18 cellular contexts compared by ENCODE assay signal in the genomic region with DNA sequence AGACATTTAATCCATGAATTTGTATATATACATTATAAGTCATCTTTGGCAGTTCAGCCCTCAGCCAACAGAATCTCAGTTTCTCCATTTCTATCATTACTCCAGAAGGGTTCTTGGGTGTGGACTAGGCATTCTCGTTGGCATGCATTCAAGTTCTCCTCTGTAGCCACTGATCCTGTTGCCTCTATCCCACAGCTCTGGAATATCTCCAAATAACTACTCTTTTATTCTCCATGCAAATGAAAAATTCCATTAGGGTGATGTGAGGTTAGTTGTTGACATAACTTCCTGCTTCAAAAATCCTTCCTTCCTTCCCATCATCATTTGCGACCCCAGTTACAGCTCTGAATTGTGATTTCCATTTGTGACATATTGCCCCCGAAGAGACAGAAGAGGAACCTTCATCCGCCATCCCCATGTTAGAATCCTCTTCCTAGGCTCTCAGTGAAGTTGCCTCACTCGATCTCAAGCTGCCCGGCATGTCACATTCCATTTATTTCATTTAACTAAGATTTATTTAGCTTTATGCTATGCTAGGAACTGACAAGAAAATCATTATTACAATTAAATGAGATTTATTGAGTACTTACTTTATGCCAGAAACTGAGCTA.
A peak's percentile ranks its signal among the peaks of the same experiment; 100 is the strongest.
DNase-seq lines count a peak whose midpoint lies in the region; ATAC-seq and TF ChIP-seq lines count a peak whose summit lies in the region.
"Had no signal": no experiment of that assay in that cellular context is flagged by ENCODE, and none has a peak within 500 bp of the region (broad histone marks: within the 10 kb centered on the region; RNA-seq: fewer than 3 reads in every experiment).

No MANE protein-coding gene starts in this region.

- H3K4me2 ChIP-seq in OCI-LY7 (ENCODE audit: low read length) = no peak overlapping the region

- H3K4me3 Mint-ChIP-seq in HFFc6 (no peak overlapping the region), endothelial cell (ENCODE audit: unreplicated experiment) (no peak overlapping the region)

- ATAC-seq in SK-N-SH treated with all-trans-retinoic acid at 6 μM for 48 hours = peak; percentile 61; the same call in 2 of the 3 replicates

- no peaks in the 10 kb centered on the region for H3K36me3 ChIP-seq in OCI-LY7 (ENCODE audit: insufficient read depth, low read length)
- H3K36me3 ChIP-seq: thoracic aorta had no signal

- peak; percentile 83 for DNase-seq in A172 (ENCODE audit: low spot score)
- DNase-seq in HFFc6 = peak; percentile 33
- DNase-seq in foreskin fibroblast = peak; percentile 28 to 47
- no peak for DNase-seq in NCI-H146 (lab: John Stamatoyannopoulos, UW)
- no peak for DNase-seq in endothelial cell (ENCODE audit: low spot score)
- no peak for DNase-seq in OCI-LY7 (ENCODE audit: low spot score)
- DNase-seq in amygdala (lab: John Stamatoyannopoulos, UW) = no peak
- DNase-seq: 8988T, activated gamma-delta T cell, caudate nucleus, KBM-7, midbrain, NCI-H187, NCI-H774, Right ventricle myocardium superior had no signal

- no TSS peak for BruUV-seq in OCI-LY7 (replicated peaks; lab: Mats Ljungman, UMichigan)

- H3K27ac Mint-ChIP-seq in HFFc6 (no peak overlapping the region), endothelial cell (ENCODE audit: unreplicated experiment) (no peak overlapping the region)

- TF ChIP-seq CTCF in HFFc6 (IDR thresholded peaks at IDR 0.05) = no peak
- no peak for TF ChIP-seq CTCF in foreskin fibroblast (IDR thresholded peaks at IDR 0.05; ENCODE audit: low read depth, low read length)
- TF ChIP-seq CTCF in endothelial cell (IDR thresholded peaks at IDR 0.05; ENCODE audit: unreplicated experiment) = no peak
- TF ChIP-seq CTCF in OCI-LY7 (conservative IDR thresholded peaks at IDR 0.05; ENCODE audit: low read length) = no peak

- no peaks in the 10 kb centered on the region for H3K9me2 ChIP-seq in OCI-LY7 (ENCODE audit: insufficient read depth, low read length)

- no peak overlapping the region for H2AFZ ChIP-seq in OCI-LY7 (ENCODE audit: low read length)
- H2AFZ ChIP-seq: parathyroid adenoma had no signal

- H3K9me3 Mint-ChIP-seq in HFFc6 (no peaks in the 10 kb centered on the region), endothelial cell (ENCODE audit: unreplicated experiment) (no peaks in the 10 kb centered on the region)

- H3K4me1 Mint-ChIP-seq in HFFc6 (ENCODE audit: low read depth) = no peaks in the 10 kb centered on the region
- no peaks in the 10 kb centered on the region for H3K4me1 Mint-ChIP-seq in endothelial cell (ENCODE audit: unreplicated experiment)

- no peaks in the 10 kb centered on the region for H3K79me2 ChIP-seq in OCI-LY7 (ENCODE audit: insufficient read depth, low read depth, low read length)
- H3K79me2 ChIP-seq: parathyroid adenoma had no signal

- no peaks in the 10 kb centered on the region for H3K36me3 Mint-ChIP-seq in HFFc6 (ENCODE audit: low read depth)
- no peaks in the 10 kb centered on the region for H3K36me3 Mint-ChIP-seq in endothelial cell (ENCODE audit: low read depth, unreplicated experiment)

- H3K27ac ChIP-seq in OCI-LY7 (ENCODE audit: low read depth, low read length, poor library complexity, severe bottlenecking) = no peak overlapping the region
- H3K27ac ChIP-seq: parathyroid adenoma, thoracic aorta had no signal

- no peaks in the 10 kb centered on the region for H3K4me1 ChIP-seq in OCI-LY7 (ENCODE audit: insufficient read depth, low read length, poor library complexity, severe bottlenecking)
- H3K4me1 ChIP-seq: parathyroid adenoma had no signal

- CTCF ChIA-PET in OCI-LY7 (lab: Charles Lee; ENCODE audit: unreplicated experiment) = no interaction called here

- H3K27me3 Mint-ChIP-seq in HFFc6 (ENCODE audit: insufficient read depth) (no peaks in the 10 kb centered on the region), endothelial cell (ENCODE audit: unreplicated experiment) (no peaks in the 10 kb centered on the region)

- no peaks in the 10 kb centered on the region for H3K9me3 ChIP-seq in OCI-LY7 (ENCODE audit: low read length)
- H3K9me3 ChIP-seq: thoracic aorta had no signal

- POLR2A ChIA-PET in OCI-LY7 (lab: Charles Lee) = interaction anchor here (0.6 kb wide), 1 partner anchor 875 kb away, joined by 3 read pairs; no protein-coding TSS in a partner anchor

- intact Hi-C loops in OCI-LY7 (cut with micrococcal nuclease; ENCODE audit: unreplicated experiment) = no loop called here

- no peak overlapping the region for H3K4me3 ChIP-seq in foreskin fibroblast (ENCODE audit: low read depth in 1 of 2, low read length in 2 of 2)
- H3K4me3 ChIP-seq in OCI-LY7 (ENCODE audit: low read depth, low read length, poor library complexity, severe bottlenecking) = no peak overlapping the region
- H3K4me3 ChIP-seq: thoracic aorta had no signal

- H4K20me1 ChIP-seq in OCI-LY7 (ENCODE audit: insufficient read depth, low read length) = no peaks in the 10 kb centered on the region

TF ChIP-seq in SK-N-SH treated with all-trans-retinoic acid at 6 μM for 48 hours, 23 proteins besides CTCF, POLR2A, EP300 and RAD21:
- no peak for TF ChIP-seq TOX (CRISPR knock-in tag; IDR thresholded peaks at IDR 0.05; ENCODE audit: borderline replicate concordance)
- TF ChIP-seq ISL1 (CRISPR knock-in tag; IDR thresholded peaks at IDR 0.05) = peak; percentile 14; the same call in 1 of the 2 replicates
- TF ChIP-seq ZNF565 (CRISPR knock-in tag; conservative IDR thresholded peaks at IDR 0.05; ENCODE audit: low read depth) = no peak
- TF ChIP-seq ZC3H10 (CRISPR knock-in tag; IDR thresholded peaks at IDR 0.05) = no peak
- TF ChIP-seq, protein P1, sequence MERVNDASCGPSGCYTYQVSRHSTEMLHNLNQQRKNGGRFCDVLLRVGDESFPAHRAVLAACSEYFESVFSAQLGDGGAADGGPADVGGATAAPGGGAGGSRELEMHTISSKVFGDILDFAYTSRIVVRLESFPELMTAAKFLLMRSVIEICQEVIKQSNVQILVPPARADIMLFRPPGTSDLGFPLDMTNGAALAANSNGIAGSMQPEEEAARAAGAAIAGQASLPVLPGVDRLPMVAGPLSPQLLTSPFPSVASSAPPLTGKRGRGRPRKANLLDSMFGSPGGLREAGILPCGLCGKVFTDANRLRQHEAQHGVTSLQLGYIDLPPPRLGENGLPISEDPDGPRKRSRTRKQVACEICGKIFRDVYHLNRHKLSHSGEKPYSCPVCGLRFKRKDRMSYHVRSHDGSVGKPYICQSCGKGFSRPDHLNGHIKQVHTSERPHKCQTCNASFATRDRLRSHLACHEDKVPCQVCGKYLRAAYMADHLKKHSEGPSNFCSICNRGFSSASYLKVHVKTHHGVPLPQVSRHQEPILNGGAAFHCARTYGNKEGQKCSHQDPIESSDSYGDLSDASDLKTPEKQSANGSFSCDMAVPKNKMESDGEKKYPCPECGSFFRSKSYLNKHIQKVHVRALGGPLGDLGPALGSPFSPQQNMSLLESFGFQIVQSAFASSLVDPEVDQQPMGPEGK (CRISPR knock-in tag; IDR thresholded peaks at IDR 0.05; ENCODE audit: borderline replicate concordance) = no peak
- TF ChIP-seq SNAI2 (CRISPR knock-in tag; IDR thresholded peaks at IDR 0.05) = no peak

Comparison
In these comparisons a context has a peak if more than half of its experiments do, and no peak if none do; other contexts are left out.
1. DNase-seq: peak in A172 (single experiment), HFFc6 (single experiment) and foreskin fibroblast (2 of 2); none in NCI-H146 (single experiment), endothelial cell (single experiment), OCI-LY7 (single experiment) and amygdala (0 of 56).